ENCODE assay signal across 17 cellular contexts in genomic region chr22:38082986-38083710, GRCh38. TPM values are rescaled to one million over a fixed set of nuclear protein-coding genes. Genes with fewer than 3 reads are reported as not detected.
"Had no signal": no experiment of that assay in that cellular context is flagged by ENCODE, and none has a peak within 500 bp of the region (broad histone marks: within the 10 kb centered on the region; RNA-seq: fewer than 3 reads in every experiment).

No MANE protein-coding gene starts in this region.

- H3K36me3 Mint-ChIP-seq: activated CD8-positive, alpha-beta memory T cell treated with anti-CD3 and anti-CD28 coated beads, Interleukin-2, amount 10 ng/mL, durations not matched to agents 7 days and 5 days; activated naive CD4-positive, alpha-beta T cell treated with anti-CD3 and anti-CD28 coated beads, Interleukin-2, amount 50 U/mL, for 24 hours had no signal

- H3K4me1 ChIP-seq: foreskin keratinocyte, parathyroid adenoma had no signal

- H3K36me3 ChIP-seq: upper lobe of right lung had no signal

- H3K9me3 Mint-ChIP-seq: activated naive CD4-positive, alpha-beta T cell treated with anti-CD3 and anti-CD28 coated beads, Interleukin-2, amount 50 U/mL, for 24 hours; activated T-cell treated with anti-CD3 and anti-CD28 coated beads, Interleukin-2, amount 50 U/mL, for 24 hours; brain; stimulated activated memory B cell treated with anti-CD40 and anti-IgM and Interleukin-4, amounts not matched to agents 10 μg/mL and 1 μg/mL and 100 μg/mL, for 72 hours; T-helper 2 cell treated with Interferon-gamma antibody and Interleukin-4, amounts not matched to agents 5 μg/mL and 100 μg/mL, for 36 hours had no signal

- H3K4me1 Mint-ChIP-seq: activated naive CD4-positive, alpha-beta T cell treated with anti-CD3 and anti-CD28 coated beads, Interleukin-2, amount 50 U/mL, for 24 hours; brain had no signal

- H3K27ac ChIP-seq: foreskin keratinocyte, parathyroid adenoma, upper lobe of right lung had no signal

- H3K9ac ChIP-seq: parathyroid adenoma had no signal

- H3K27ac Mint-ChIP-seq: activated CD8-positive, alpha-beta memory T cell treated with anti-CD3 and anti-CD28 coated beads, Interleukin-2, amount 10 ng/mL, durations not matched to agents 7 days and 5 days; activated naive CD4-positive, alpha-beta T cell treated with anti-CD3 and anti-CD28 coated beads, Interleukin-2, amount 50 U/mL, for 24 hours; activated T-cell treated with anti-CD3 and anti-CD28 coated beads, Interleukin-2, amount 50 U/mL, for 24 hours; brain; stimulated activated memory B cell treated with anti-CD40 and anti-IgM and Interleukin-4, amounts not matched to agents 10 μg/mL and 1 μg/mL and 100 μg/mL, for 72 hours; T-helper 2 cell treated with Interferon-gamma antibody and Interleukin-4, amounts not matched to agents 5 μg/mL and 100 μg/mL, for 36 hours had no signal

- ATAC-seq: activated CD8-positive, alpha-beta memory T cell treated with anti-CD3 and anti-CD28 coated beads, Interleukin-2, amount 10 ng/mL, durations not matched to agents 7 days and 5 days; foreskin keratinocyte had no signal

- DNase-seq: activated CD4-positive, alpha-beta T cell treated with anti-CD3 and anti-CD28 coated beads for 1 hour; activated CD8-positive, alpha-beta memory T cell treated with anti-CD3 and anti-CD28 coated beads, Interleukin-2, amount 10 ng/mL, durations not matched to agents 7 days and 5 days; activated effector memory CD4-positive, alpha-beta T cell treated with Interleukin-2 at 50 U/mL for 16 hours; cerebellar nuclear complex; foreskin keratinocyte; mesenchymal stem cell; small intestine; upper lobe of right lung had no signal

- H3K4me3 ChIP-seq: upper lobe of right lung had no signal

- H3K4me3 Mint-ChIP-seq: activated CD8-positive, alpha-beta memory T cell treated with anti-CD3 and anti-CD28 coated beads, Interleukin-2, amount 10 ng/mL, durations not matched to agents 7 days and 5 days; activated naive CD4-positive, alpha-beta T cell treated with anti-CD3 and anti-CD28 coated beads, Interleukin-2, amount 50 U/mL, for 24 hours; activated T-cell treated with anti-CD3 and anti-CD28 coated beads, Interleukin-2, amount 50 U/mL, for 24 hours; brain; stimulated activated memory B cell treated with anti-CD40 and anti-IgM and Interleukin-4, amounts not matched to agents 10 μg/mL and 1 μg/mL and 100 μg/mL, for 72 hours; T-helper 2 cell treated with Interferon-gamma antibody and Interleukin-4, amounts not matched to agents 5 μg/mL and 100 μg/mL, for 36 hours had no signal

- FAIRE-seq: endothelial cell of umbilical vein, small intestine had no signal

- H3K9me3 ChIP-seq: upper lobe of right lung had no signal

RNA-seq across cellular contexts. Expression of gene SLC16A8, which starts 0.8 kb away (rescaled TPM):
- total RNA-seq: activated CD8-positive, alpha-beta memory T cell treated with anti-CD3 and anti-CD28 coated beads, Interleukin-2, amount 10 ng/mL, durations not matched to agents 7 days and 5 days; endothelial cell of umbilical vein; foreskin keratinocyte; left lobe of liver; upper lobe of right lung had no signal
- polyA plus RNA-seq: neural cell had no signal
